8 cellular contexts compared by ENCODE assay signal in the genomic region with DNA sequence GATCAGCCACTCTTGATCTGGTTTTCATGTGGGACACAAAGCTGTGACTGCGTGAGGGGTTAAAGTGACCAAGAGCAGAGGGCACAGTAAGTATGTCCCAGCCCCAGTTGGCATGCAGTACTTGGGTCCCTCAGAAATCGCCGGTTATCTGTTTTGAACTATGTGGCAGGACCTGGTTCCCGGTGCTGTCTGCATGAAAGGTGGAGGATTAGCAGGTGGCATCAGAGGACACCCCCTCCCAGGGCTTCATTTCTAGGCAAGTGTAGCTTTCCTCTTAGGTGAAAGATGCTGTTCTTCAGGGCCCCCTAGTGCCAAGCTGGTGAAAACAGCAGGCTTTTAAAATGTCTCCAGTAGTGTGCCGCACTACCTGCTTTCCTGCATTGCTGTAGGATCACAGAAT. TPM values are rescaled to one million over a fixed set of nuclear protein-coding genes. Genes with fewer than 3 reads are reported as not detected.
DNase-seq lines count a peak whose midpoint lies in the region; ATAC-seq, FAIRE-seq and TF ChIP-seq lines count a peak whose summit lies in the region.

No MANE protein-coding gene starts in this region.

- no peak overlapping the region for H3K4me3 ChIP-seq in RWPE2 (ENCODE audit: severe bottlenecking)

- H3K36me3 Mint-ChIP-seq in activated naive CD8-positive, alpha-beta T cell treated with anti-CD3 and anti-CD28 coated beads, Interleukin-2, amount 10 ng/mL, durations not matched to agents 7 days and 5 days, result peaks cover 4% of the 10 kb centered on the region

- H3K27ac ChIP-seq in RWPE2 (ENCODE audit: poor library complexity, severe bottlenecking), result no peak overlapping the region

- TF ChIP-seq CTCF in LNCAP (IDR thresholded peaks at IDR 0.05) (peak; percentile 74), RWPE2 (IDR thresholded peaks at IDR 0.05; ENCODE audit: poor library complexity, severe bottlenecking) (peak; percentile 76)

- ATAC-seq in RWPE2 (ENCODE audit: low read depth) (peak; percentile 63), left cardiac atrium (peak; percentile 82 to 86)
- ATAC-seq in activated naive CD8-positive, alpha-beta T cell treated with anti-CD3 and anti-CD28 coated beads, Interleukin-2, amount 10 ng/mL, durations not matched to agents 7 days and 5 days (ENCODE audit: low read depth), result peak; percentile 87

- DNase-seq in AML-193 (lab: John Stamatoyannopoulos, UW), result peak; percentile 40 to 41
- peak; percentile 27 for DNase-seq in GM19239 (ENCODE audit: insufficient read length, low spot score)
- DNase-seq in RWPE2 (ENCODE audit: low spot score), result no peak
- DNase-seq in activated naive CD8-positive, alpha-beta T cell treated with anti-CD3 and anti-CD28 coated beads, Interleukin-2, amount 10 ng/mL, durations not matched to agents 7 days and 5 days, result peak; percentile 40
- peak; percentile 30 for DNase-seq in left cardiac atrium
- DNase-seq in putamen (ENCODE audit: low spot score), result peak; percentile 52
- no peak for DNase-seq in posterior vena cava (ENCODE audit: low spot score)

- POLR2A ChIA-PET in activated naive CD8-positive, alpha-beta T cell treated with anti-CD3 and anti-CD28 coated beads, Interleukin-2, amount 10 ng/mL, durations not matched to agents 7 days and 5 days (lab: Charles Lee), result interaction anchor here (0.8 to 1.4 kb wide), 4 partner anchors 17 to 84 kb away, joined by 3 to 6 read pairs (median 4); partner anchors contain the start of gene FBXO34

- H3K27ac Mint-ChIP-seq in activated naive CD8-positive, alpha-beta T cell treated with anti-CD3 and anti-CD28 coated beads, Interleukin-2, amount 10 ng/mL, durations not matched to agents 7 days and 5 days, result no peak overlapping the region

- peaks cover 4% of the 10 kb centered on the region for H3K4me1 ChIP-seq in RWPE2 (ENCODE audit: insufficient read depth, poor library complexity, severe bottlenecking)

- H3K9me3 Mint-ChIP-seq in activated naive CD8-positive, alpha-beta T cell treated with anti-CD3 and anti-CD28 coated beads, Interleukin-2, amount 10 ng/mL, durations not matched to agents 7 days and 5 days, result no peaks in the 10 kb centered on the region

- intact Hi-C loops in left cardiac atrium (cut with DNase I), result loop anchor here (2.0 to 5.0 kb wide), 2 partner anchors 82 to 84 kb away; partner anchors contain the start of gene FBXO34 (in 2 of the 2)
- intact Hi-C loops in posterior vena cava (cut with DNase I), result loop anchor here in 1 of 2 donors (10.0 kb wide), 1 partner anchor 100 kb away; no protein-coding TSS in a partner anchor

- no peaks in the 10 kb centered on the region for H3K9me3 ChIP-seq in RWPE2 (ENCODE audit: severe bottlenecking)

- no peaks in the 10 kb centered on the region for H3K27me3 ChIP-seq in RWPE2 (ENCODE audit: insufficient read depth, poor library complexity, severe bottlenecking)

- FAIRE-seq in GM19239 (lab: Jason Lieb, UNC), result peak; percentile 74

- no peak overlapping the region for H3K4me3 Mint-ChIP-seq in activated naive CD8-positive, alpha-beta T cell treated with anti-CD3 and anti-CD28 coated beads, Interleukin-2, amount 10 ng/mL, durations not matched to agents 7 days and 5 days

- H3K4me1 Mint-ChIP-seq in activated naive CD8-positive, alpha-beta T cell treated with anti-CD3 and anti-CD28 coated beads, Interleukin-2, amount 10 ng/mL, durations not matched to agents 7 days and 5 days, result peaks cover 7% of the 10 kb centered on the region

- H3K27me3 Mint-ChIP-seq in activated naive CD8-positive, alpha-beta T cell treated with anti-CD3 and anti-CD28 coated beads, Interleukin-2, amount 10 ng/mL, durations not matched to agents 7 days and 5 days, result no peaks in the 10 kb centered on the region

- peaks cover 9% of the 10 kb centered on the region for H3K36me3 ChIP-seq in RWPE2 (ENCODE audit: low read depth)

RNA-seq across cellular contexts. Expression of gene ATG14, which starts 57.1 kb away (rescaled TPM):
- 1 to 10 TPM; 7.8 to 8.1 TPM for total RNA-seq in activated naive CD8-positive, alpha-beta T cell treated with anti-CD3 and anti-CD28 coated beads, Interleukin-2, amount 10 ng/mL, durations not matched to agents 7 days and 5 days
- total RNA-seq in left cardiac atrium (1 to 10 TPM; 6.8 to 8.5 TPM), posterior vena cava (1 to 10 TPM; 8.8 to 9.8 TPM)

Comparison
In these comparisons a context has a peak if more than half of its experiments do, and no peak if none do; other contexts are left out.
1. DNase-seq: peak in AML-193 (2 of 2), GM19239 (single experiment), activated naive CD8-positive, alpha-beta T cell treated with anti-CD3 and anti-CD28 coated beads, Interleukin-2, amount 10 ng/mL, durations not matched to agents 7 days and 5 days (single experiment), left cardiac atrium (single experiment) and putamen (single experiment); none in RWPE2 (single experiment) and posterior vena cava (single experiment).
2. Peak in every context shown above with its lines, with median percentiles within 50 percentile points of each other: ATAC-seq.